ENCODE assay signal across 22 cellular contexts in genomic region chr12:31664038-31664437, GRCh38. TPM values are rescaled to one million over a fixed set of nuclear protein-coding genes. Genes with fewer than 3 reads are reported as not detected.
DNase-seq lines count a peak whose midpoint lies in the region; ATAC-seq, FAIRE-seq and TF ChIP-seq lines count a peak whose summit lies in the region.
"Had no signal": no experiment of that assay in that cellular context is flagged by ENCODE, and none has a peak within 500 bp of the region (broad histone marks: within the 10 kb centered on the region; RNA-seq: fewer than 3 reads in every experiment).

No MANE protein-coding gene starts in this region.

- no peak overlapping the region for H3K4me3 ChIP-seq in kidney (ENCODE audit: low read length in 2 of 2)
- no peak overlapping the region for H3K4me3 ChIP-seq in right lobe of liver
- H3K4me3 ChIP-seq in foreskin fibroblast (ENCODE audit: low read depth in 1 of 2, low read length in 2 of 2) = no peak overlapping the region
- H3K4me3 ChIP-seq: A549, BLaER1, GM12878 had no signal

- H3K4me1 ChIP-seq in kidney (ENCODE audit: control insufficient read depth in 1 of 2, insufficient read depth in 1 of 2, low read depth in 1 of 2, low read length in 2 of 2) (peaks cover 0 to 4% of the 10 kb centered on the region in 2 donors), right lobe of liver (peaks cover 0 to 19% (median 4%) of the 10 kb centered on the region in 4 donors)

- FAIRE-seq in kidney (lab: Jason Lieb, UNC) = no peak
- FAIRE-seq: A549, GM12878 had no signal

- TF ChIP-seq CTCF in kidney (IDR thresholded peaks at IDR 0.05; ENCODE audit: borderline replicate concordance, extremely low read depth, insufficient read depth) = no peak
- no peak for TF ChIP-seq CTCF in right lobe of liver (IDR thresholded peaks at IDR 0.05)
- no peak for TF ChIP-seq CTCF in type B pancreatic cell (conservative IDR thresholded peaks at IDR 0.05)
- TF ChIP-seq CTCF in foreskin fibroblast (IDR thresholded peaks at IDR 0.05; ENCODE audit: low read depth, low read length) = no peak

- no peak overlapping the region for H3K4me3 Mint-ChIP-seq in activated T-cell treated with anti-CD3 and anti-CD28 coated beads, Interleukin-2, amount 50 U/mL, for 72 hours
- peak overlapping the region; percentile 32 for H3K4me3 Mint-ChIP-seq in type B pancreatic cell
- H3K4me3 Mint-ChIP-seq: CD14-positive monocyte had no signal

- intact Hi-C loops in kidney (cut with DNase I) (no loop called here), right lobe of liver (cut with DNase I) (no loop called here)

- H3K27me3 ChIP-seq in right lobe of liver = no peaks in the 10 kb centered on the region
- H3K27me3 ChIP-seq: BLaER1 had no signal

- H3K27ac ChIP-seq in kidney (ENCODE audit: low read depth in 2 of 2, low read length in 2 of 2) = peak overlapping the region; percentile 55 to 59
- H3K27ac ChIP-seq in right lobe of liver = peak overlapping the region; percentile 6 to 57 (median 27)
- H3K27ac ChIP-seq: 22Rv1, A549, BLaER1 had no signal

- H3K36me3 Mint-ChIP-seq in activated T-cell treated with anti-CD3 and anti-CD28 coated beads, Interleukin-2, amount 50 U/mL, for 72 hours (ENCODE audit: insufficient read depth in 2 of 2) = peaks cover 4 to 6% of the 10 kb centered on the region in 2 donors
- H3K36me3 Mint-ChIP-seq in type B pancreatic cell = peaks cover 19% of the 10 kb centered on the region

- peak overlapping the region; percentile 5 for H3K27ac Mint-ChIP-seq in activated T-cell treated with anti-CD3 and anti-CD28 coated beads, Interleukin-2, amount 50 U/mL, for 72 hours
- H3K27ac Mint-ChIP-seq in type B pancreatic cell = no peak overlapping the region
- H3K27ac Mint-ChIP-seq: CD14-positive monocyte had no signal

- no peak for TF ChIP-seq POLR2A in right lobe of liver (IDR thresholded peaks at IDR 0.05)

- WGBS in right lobe of liver (ENCODE audit: insufficient coverage, low coverage, low lambda C conversion rate, missing lambda C conversion rate) = 35% methylated on average over 6 of the region's 6 CpGs

- H3K9me3 Mint-ChIP-seq in activated T-cell treated with anti-CD3 and anti-CD28 coated beads, Interleukin-2, amount 50 U/mL, for 72 hours = peaks cover 5 to 6% of the 10 kb centered on the region in 2 donors
- no peaks in the 10 kb centered on the region for H3K9me3 Mint-ChIP-seq in type B pancreatic cell

- no peak for ATAC-seq in activated T-cell treated with anti-CD3 and anti-CD28 coated beads, Interleukin-2, amount 50 U/mL, for 72 hours (replicated peaks in 1 of 2)
- peak; percentile 54 to 67 (median 64) for ATAC-seq in right lobe of liver
- ATAC-seq in stimulated activated naive CD8-positive, alpha-beta T cell treated with anti-CD3 and anti-CD28 coated beads, Interleukin-15, Interleukin-2, amounts not matched to agents 100 U/mL and 50 U/mL, for 24 hours = no peak
- ATAC-seq: A549, GM12878 had no signal

- no peak overlapping the region for H3K9ac ChIP-seq in kidney (ENCODE audit: low read length in 2 of 2)
- H3K9ac ChIP-seq: BLaER1 had no signal

- H3K27me3 Mint-ChIP-seq in activated T-cell treated with anti-CD3 and anti-CD28 coated beads, Interleukin-2, amount 50 U/mL, for 72 hours (ENCODE audit: low read depth) = no peaks in the 10 kb centered on the region
- H3K27me3 Mint-ChIP-seq in type B pancreatic cell = no peaks in the 10 kb centered on the region

- no peak for DNase-seq in activated T-cell treated with anti-CD3 and anti-CD28 coated beads, Interleukin-2, amount 50 U/mL, for 72 hours
- DNase-seq in activated T-cell treated with anti-CD3 and anti-CD28 coated beads, Interleukin-2, amount 50 U/mL, for 1 hour = no peak
- DNase-seq in kidney = no peak
- no peak for DNase-seq in right lobe of liver
- DNase-seq in type B pancreatic cell (ENCODE audit: extremely low spot score, unreplicated experiment) = no peak
- DNase-seq in foreskin fibroblast = no peak
- no peak for DNase-seq in stimulated activated naive CD8-positive, alpha-beta T cell treated with anti-CD3 and anti-CD28 coated beads, Interleukin-15, Interleukin-2, amounts not matched to agents 100 U/mL and 50 U/mL, for 24 hours
- DNase-seq in HCEC 1CT = no peak
- DNase-seq: AML-193; CD8-positive, alpha-beta memory T cell; COR-L47; DMS 273 treated with DMSO at 0.1 percent for 48 hours; DMS53; DND-41; EL; GOT3; H7 had no signal

- H3K36me3 ChIP-seq in kidney (ENCODE audit: control insufficient read depth in 1 of 2, insufficient read depth in 2 of 2, low read length in 2 of 2) (no peaks in the 10 kb centered on the region), right lobe of liver (no peaks in the 10 kb centered on the region)
- H3K36me3 ChIP-seq: BLaER1 had no signal

- H3K9me3 ChIP-seq in kidney (ENCODE audit: control insufficient read depth in 1 of 2, low read length in 2 of 2) = peaks cover 0 to 4% of the 10 kb centered on the region in 2 donors
- peaks cover 0 to under 1% (median 0%) of the 10 kb centered on the region in 4 donors for H3K9me3 ChIP-seq in right lobe of liver

- H3K4me1 Mint-ChIP-seq in activated T-cell treated with anti-CD3 and anti-CD28 coated beads, Interleukin-2, amount 50 U/mL, for 72 hours (ENCODE audit: low read depth) = no peaks in the 10 kb centered on the region
- H3K4me1 Mint-ChIP-seq in type B pancreatic cell (ENCODE audit: unreplicated experiment) = no peaks in the 10 kb centered on the region

RNA-seq across cellular contexts. Expression of gene ETFBKMT, which starts 4.5 kb away (rescaled TPM):
- total RNA-seq in activated T-cell treated with anti-CD3 and anti-CD28 coated beads, Interleukin-2, amount 50 U/mL, for 72 hours = 1 to 10 TPM; 1.3 to 2.0 TPM
- 8.2 TPM for total RNA-seq in kidney
- 6.0 TPM for polyA plus RNA-seq in kidney (ENCODE audit: insufficient read depth, low read depth, low replicate concordance)
- total RNA-seq in right lobe of liver = 1 to 10 TPM; 1.5 to 6.9 (median 4.1) TPM
- 2.0 and 4.2 TPM in 2 replicates for total RNA-seq in type B pancreatic cell (ENCODE audit: low replicate concordance)

Comparison
In these comparisons a context has a peak if more than half of its experiments do, and no peak if none do; other contexts are left out.
1. ATAC-seq: peak in right lobe of liver (4 of 4); none in activated T-cell treated with anti-CD3 and anti-CD28 coated beads, Interleukin-2, amount 50 U/mL, for 72 hours (0 of 2) and stimulated activated naive CD8-positive, alpha-beta T cell treated with anti-CD3 and anti-CD28 coated beads, Interleukin-15, Interleukin-2, amounts not matched to agents 100 U/mL and 50 U/mL, for 24 hours (single experiment).